ENCODE assay signal across 23 cellular contexts in the genomic region with DNA sequence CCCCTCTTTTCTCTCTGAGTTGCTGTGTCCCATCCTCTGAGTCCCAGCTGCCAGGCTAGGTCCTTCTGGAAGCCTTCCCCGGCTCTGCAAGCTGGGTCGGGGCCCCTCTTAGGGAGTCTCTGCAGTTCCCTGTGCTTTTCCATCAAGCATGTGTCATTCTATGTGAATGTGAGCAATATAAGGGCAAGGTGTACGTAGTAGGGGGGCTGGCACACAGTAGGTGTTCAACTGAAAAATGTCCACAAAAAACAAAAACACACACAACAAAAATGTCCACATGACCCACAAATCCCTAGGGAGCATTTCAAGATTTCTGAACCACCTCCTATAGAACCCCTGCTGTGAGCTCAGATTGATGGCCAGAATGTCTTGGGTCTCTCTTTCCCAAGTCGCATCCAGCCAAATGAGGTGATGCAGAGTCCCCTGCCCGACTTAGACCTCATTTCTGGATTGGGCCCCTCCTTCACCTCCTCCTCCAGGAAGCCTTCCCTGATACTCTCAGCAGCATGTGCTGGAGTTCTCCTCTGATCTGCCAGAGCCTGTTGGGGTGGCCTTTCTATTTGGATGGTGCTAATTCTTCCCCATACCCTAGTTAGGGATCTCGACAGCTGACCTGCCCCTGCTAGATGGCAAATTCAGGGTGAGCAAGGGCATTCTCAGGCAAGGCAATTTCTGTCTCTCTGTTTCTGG.
A peak's percentile ranks its signal among the peaks of the same experiment; 100 is the strongest.
DNase-seq lines count a peak whose midpoint lies in the region; ATAC-seq, FAIRE-seq and TF ChIP-seq lines count a peak whose summit lies in the region.
"Had no signal": no experiment of that assay in that cellular context is flagged by ENCODE, and none has a peak within 500 bp of the region (broad histone marks: within the 10 kb centered on the region; RNA-seq: fewer than 3 reads in every experiment).

No MANE protein-coding gene starts in this region.

- ATAC-seq in HepG2: no peak
- no peak for ATAC-seq in right lobe of liver
- ATAC-seq in K562: no peak
- no peak for ATAC-seq in GM21528 (IDR thresholded peaks at IDR 0.05; ENCODE audit: low FRiP score, unreplicated experiment)
- ATAC-seq: CD8-positive, alpha-beta T cell had no signal

- peaks cover 91% of the 10 kb centered on the region for H3F3A ChIP-seq in neural progenitor cell (ENCODE audit: low read depth)

- H3K36me3 ChIP-seq in HepG2 (replicated peaks in 1 of 2; ENCODE audit: control insufficient read depth in 1 of 2, insufficient read depth in 2 of 2, low read length in 2 of 2) (no peaks in the 10 kb centered on the region), right lobe of liver (no peaks in the 10 kb centered on the region), K562 (ENCODE audit: control insufficient read depth, insufficient read depth, low read length) (no peaks in the 10 kb centered on the region), neural progenitor cell (no peaks in the 10 kb centered on the region), testis (ENCODE audit: low read depth, missing control alignments) (no peaks in the 10 kb centered on the region)
- H3K36me3 ChIP-seq: BLaER1 treated with 17β-estradiol and CSF1 and Interleukin-3, amounts not matched to agents 10 nM and 100 nM had no signal

- peaks cover 2% of the 10 kb centered on the region for H3K9me3 Mint-ChIP-seq in neural progenitor cell
- no peaks in the 10 kb centered on the region for H3K9me3 Mint-ChIP-seq in activated CD4-positive, alpha-beta memory T cell treated with anti-CD3 and anti-CD28 coated beads, Interleukin-2, amount 10 ng/mL, durations not matched to agents 7 days and 5 days
- H3K9me3 Mint-ChIP-seq: CD4-positive, alpha-beta T cell; CD8-positive, alpha-beta T cell had no signal

- CTCF ChIA-PET in HepG2 (lab: Yijun Ruan, JAX; ENCODE audit: low intra/inter-chr PET ratio, low total read pairs) (no interaction called here), K562 (lab: Yijun Ruan, JAX; ENCODE audit: low intra/inter-chr PET ratio) (no interaction called here)
- CTCF ChIA-PET in activated CD4-positive, alpha-beta memory T cell treated with anti-CD3 and anti-CD28 coated beads, Interleukin-2, amount 10 ng/mL, durations not matched to agents 7 days and 5 days (lab: Charles Lee): no interaction called here

- POLR2A ChIA-PET in HepG2 (lab: Yijun Ruan, JAX): no interaction called here
- POLR2A ChIA-PET in K562 (lab: Yijun Ruan, JAX): interaction anchor here (1.0 kb wide), 1 partner anchor 62 kb away, joined by 3 read pairs; no protein-coding TSS in a partner anchor
- POLR2A ChIA-PET in activated CD4-positive, alpha-beta memory T cell treated with anti-CD3 and anti-CD28 coated beads, Interleukin-2, amount 10 ng/mL, durations not matched to agents 7 days and 5 days (lab: Charles Lee): no interaction called here

- peaks cover 3% of the 10 kb centered on the region for H3K9me1 ChIP-seq in K562 (ENCODE audit: control insufficient read depth, insufficient read depth, low read length)

- peaks cover 6 to 42% of the 10 kb centered on the region in 2 experiments; a peak in 4 of 5 replicates for H3K27me3 ChIP-seq in HepG2 (ENCODE audit: control insufficient read depth in 1 of 2, insufficient read depth in 2 of 2, low read length in 2 of 2)
- peaks cover 0 to 6% of the 10 kb centered on the region in 2 donors for H3K27me3 ChIP-seq in right lobe of liver
- H3K27me3 ChIP-seq in K562 (ENCODE audit: control insufficient read depth in 2 of 2, insufficient read depth in 2 of 2, low read length in 2 of 2): peaks cover 12 to 39% of the 10 kb centered on the region in 2 experiments; a peak in 4 of 5 replicates
- no peaks in the 10 kb centered on the region for H3K27me3 ChIP-seq in neural progenitor cell
- no peaks in the 10 kb centered on the region for H3K27me3 ChIP-seq in testis

- in situ Hi-C loops in HepG2 (cut with HindIII; ENCODE audit: extremely low pct_ligation_motif_present, low pct_unique_long_range_greater_than_20kb) (no loop called here), K562 (cut with MboI) (no loop called here)

- H3K9me3 ChIP-seq in HepG2 (ENCODE audit: low read length) (no peaks in the 10 kb centered on the region), right lobe of liver (no peaks in the 10 kb centered on the region), K562 (replicated peaks; ENCODE audit: control insufficient read depth, insufficient read depth, low read depth, low read length) (no peaks in the 10 kb centered on the region), neural progenitor cell (ENCODE audit: low read depth) (no peaks in the 10 kb centered on the region), testis (no peaks in the 10 kb centered on the region)
- H3K9me3 ChIP-seq: BLaER1 treated with 17β-estradiol and CSF1 and Interleukin-3, amounts not matched to agents 10 nM and 100 nM; Caco-2 had no signal

- H4K20me1 ChIP-seq in HepG2 (ENCODE audit: insufficient read depth, low read length): no peaks in the 10 kb centered on the region
- H4K20me1 ChIP-seq in K562 (replicated peaks; ENCODE audit: control insufficient read depth, insufficient read depth, low read length): peaks cover 12% of the 10 kb centered on the region; the same call in 1 of the 2 replicates
- H4K20me1 ChIP-seq in neural progenitor cell (ENCODE audit: low read depth): no peaks in the 10 kb centered on the region
- H4K20me1 ChIP-seq: BLaER1 treated with 17β-estradiol and CSF1 and Interleukin-3, amounts not matched to agents 10 nM and 100 nM had no signal

- H2AFZ ChIP-seq in HepG2 (ENCODE audit: low read length): no peak overlapping the region
- no peak overlapping the region for H2AFZ ChIP-seq in K562 (ENCODE audit: low read depth, low read length)
- H2AFZ ChIP-seq in neural progenitor cell (replicated peaks): no peak overlapping the region

- H3K4me1 ChIP-seq in HepG2 (ENCODE audit: insufficient read depth, low read length): no peaks in the 10 kb centered on the region
- no peaks in the 10 kb centered on the region for H3K4me1 ChIP-seq in right lobe of liver
- H3K4me1 ChIP-seq in K562 (replicated peaks in 1 of 2; ENCODE audit: control insufficient read depth in 2 of 2, insufficient read depth in 2 of 2, low read length in 2 of 2): peaks cover 18 to 24% of the 10 kb centered on the region in 2 experiments; a peak in 4 of 5 replicates
- H3K4me1 ChIP-seq in neural progenitor cell: peaks cover 67% of the 10 kb centered on the region
- H3K4me1 ChIP-seq in testis: no peaks in the 10 kb centered on the region
- H3K4me1 ChIP-seq: BLaER1 treated with 17β-estradiol and CSF1 and Interleukin-3, amounts not matched to agents 10 nM and 100 nM; Caco-2 had no signal

- peak overlapping the region; percentile 62 for H3K4me3 Mint-ChIP-seq in neural progenitor cell
- H3K4me3 Mint-ChIP-seq in activated CD4-positive, alpha-beta memory T cell treated with anti-CD3 and anti-CD28 coated beads, Interleukin-2, amount 10 ng/mL, durations not matched to agents 7 days and 5 days: no peak overlapping the region
- H3K4me3 Mint-ChIP-seq: B cell; CD4-positive, alpha-beta T cell; CD8-positive, alpha-beta T cell had no signal

- TF ChIP-seq CTCF in HepG2 (CRISPR knock-in tag; IDR thresholded peaks at IDR 0.05) (no peak), right lobe of liver (IDR thresholded peaks at IDR 0.05) (no peak), K562 (IDR thresholded peaks at IDR 0.05 in 2 of 3, conservative IDR thresholded peaks at IDR 0.05 in 1 of 3; ENCODE audit: insufficient read depth in 2 of 3, low read depth in 1 of 3, low read length in 3 of 3) (no peak), neural progenitor cell (IDR thresholded peaks at IDR 0.05) (no peak), testis (IDR thresholded peaks at IDR 0.05) (no peak)

- TF ChIP-seq POLR2A in HepG2 (IDR thresholded peaks at IDR 0.05; ENCODE audit: insufficient read depth in 1 of 2, low read depth in 2 of 2, low read length in 2 of 2) (no peak), right lobe of liver (IDR thresholded peaks at IDR 0.05) (no peak), K562 (conservative IDR thresholded peaks at IDR 0.05) (no peak), testis (IDR thresholded peaks at IDR 0.05) (no peak)

- intact Hi-C loops in HepG2 (cut with micrococcal nuclease; ENCODE audit: unreplicated experiment): no loop called here
- intact Hi-C loops in right lobe of liver (cut with DNase I): no loop called here
- intact Hi-C loops in K562 (cut with micrococcal nuclease): no loop called here
- intact Hi-C loops in testis (cut with DNase I; ENCODE audit: low total_unique reads): no loop called here

- H3K27ac ChIP-seq in HepG2 (ENCODE audit: extremely low read length, insufficient read depth, low read length) (no peak overlapping the region), right lobe of liver (no peak overlapping the region), K562 (ENCODE audit: extremely low read depth, low read depth, low read length) (no peak overlapping the region), neural progenitor cell (no peak overlapping the region), testis (no peak overlapping the region)
- H3K27ac ChIP-seq: BLaER1 treated with 17β-estradiol and CSF1 and Interleukin-3, amounts not matched to agents 10 nM and 100 nM; C4-2B had no signal

- no peak for TF ChIP-seq RAD21 in HepG2 (CRISPR knock-in tag; IDR thresholded peaks at IDR 0.05)
- no peak for TF ChIP-seq RAD21 in K562 (CRISPR knock-in tag; conservative IDR thresholded peaks at IDR 0.05 in 1 of 2, IDR thresholded peaks at IDR 0.05 in 1 of 2)

- H3K4me3 ChIP-seq in HepG2 (replicated peaks in 1 of 3; ENCODE audit: insufficient read depth in 1 of 3, low read depth in 2 of 3, low read length in 3 of 3) (no peak overlapping the region), right lobe of liver (no peak overlapping the region), K562 (no peak overlapping the region), neural progenitor cell (no peak overlapping the region), testis (no peak overlapping the region)
- H3K4me3 ChIP-seq: BLaER1 treated with 17β-estradiol and CSF1 and Interleukin-3, amounts not matched to agents 10 nM and 100 nM had no signal

- H3K36me3 Mint-ChIP-seq in neural progenitor cell: no peaks in the 10 kb centered on the region
- no peaks in the 10 kb centered on the region for H3K36me3 Mint-ChIP-seq in activated CD4-positive, alpha-beta memory T cell treated with anti-CD3 and anti-CD28 coated beads, Interleukin-2, amount 10 ng/mL, durations not matched to agents 7 days and 5 days (ENCODE audit: low read depth)
- H3K36me3 Mint-ChIP-seq: CD8-positive, alpha-beta T cell had no signal

- TF ChIP-seq EP300 in HepG2 (IDR thresholded peaks at IDR 0.05; ENCODE audit: low read depth in 2 of 2, low read length in 2 of 2): no peak
- no peak for TF ChIP-seq EP300 in HepG2 (CRISPR knock-in tag; IDR thresholded peaks at IDR 0.05; ENCODE audit: borderline replicate concordance)
- no peak for TF ChIP-seq EP300 in K562 (IDR thresholded peaks at IDR 0.05; ENCODE audit: low read length)

- H3K4me1 Mint-ChIP-seq in neural progenitor cell: peaks cover 69% of the 10 kb centered on the region
- no peaks in the 10 kb centered on the region for H3K4me1 Mint-ChIP-seq in activated CD4-positive, alpha-beta memory T cell treated with anti-CD3 and anti-CD28 coated beads, Interleukin-2, amount 10 ng/mL, durations not matched to agents 7 days and 5 days
- H3K4me1 Mint-ChIP-seq: B cell had no signal

- H3K79me2 ChIP-seq in HepG2 (ENCODE audit: insufficient read depth, low read length) (no peaks in the 10 kb centered on the region), K562 (ENCODE audit: control insufficient read depth, insufficient read depth, low read length) (no peaks in the 10 kb centered on the region), neural progenitor cell (ENCODE audit: low read depth) (no peaks in the 10 kb centered on the region)

- H3K27ac Mint-ChIP-seq in neural progenitor cell: peak overlapping the region; percentile 8
- no peak overlapping the region for H3K27ac Mint-ChIP-seq in activated CD4-positive, alpha-beta memory T cell treated with anti-CD3 and anti-CD28 coated beads, Interleukin-2, amount 10 ng/mL, durations not matched to agents 7 days and 5 days
- H3K27ac Mint-ChIP-seq: B cell; CD4-positive, alpha-beta T cell; CD8-positive, alpha-beta T cell had no signal

- WGBS in HepG2 (ENCODE audit: low lambda C conversion rate): 1% methylated on average over 5 of the region's 6 CpGs
- WGBS in right lobe of liver (ENCODE audit: insufficient coverage, low coverage, low lambda C conversion rate, missing lambda C conversion rate): 26% methylated on average over 6 of the region's 6 CpGs
- 2% methylated on average over 6 of the region's 6 CpGs for WGBS in K562 (ENCODE audit: insufficient coverage, low coverage, missing lambda C conversion rate)
- WGBS in testis, 2 donors: 63 to 67% methylated on average over 6 of the region's 6 CpGs

- no peak overlapping the region for H3K4me2 ChIP-seq in HepG2 (ENCODE audit: low read depth, low read length)
- no peak overlapping the region for H3K4me2 ChIP-seq in K562 (ENCODE audit: insufficient read depth, low read length)
- no peak overlapping the region for H3K4me2 ChIP-seq in neural progenitor cell
- H3K4me2 ChIP-seq: BLaER1 treated with 17β-estradiol and CSF1 and Interleukin-3, amounts not matched to agents 10 nM and 100 nM had no signal

- H3K9ac ChIP-seq in HepG2 (ENCODE audit: insufficient read depth, low read depth, low read length) (no peak overlapping the region), K562 (ENCODE audit: insufficient read depth in 1 of 2, low read depth in 2 of 2, low read length in 2 of 2) (no peak overlapping the region), neural progenitor cell (no peak overlapping the region)
- H3K9ac ChIP-seq: BLaER1 treated with 17β-estradiol and CSF1 and Interleukin-3, amounts not matched to agents 10 nM and 100 nM had no signal

- BruUV-seq in HepG2 (replicated peaks; lab: Mats Ljungman, UMichigan): no TSS peak
- BruUV-seq in K562 (replicated peaks; lab: Mats Ljungman, UMichigan): no TSS peak

- no peak for FAIRE-seq in HepG2 (lab: Jason Lieb, UNC)
- no peak for FAIRE-seq in K562 (lab: Jason Lieb, UNC)
- FAIRE-seq: A204.1, D721Med, G401.6, GM12891, GM19239 had no signal

- DNase-seq in HepG2 (ENCODE audit: low spot score): no peak
- no peak for DNase-seq in right lobe of liver
- no peak for DNase-seq in K562 (ENCODE audit: extremely low read depth in 1 of 4, low spot score in 3 of 4)
- DNase-seq in neural progenitor cell (ENCODE audit: low spot score): no peak
- no peak for DNase-seq in testis
- DNase-seq in activated CD4-positive, alpha-beta memory T cell treated with anti-CD3 and anti-CD28 coated beads, Interleukin-2, amount 10 ng/mL, durations not matched to agents 7 days and 5 days: no peak
- DNase-seq: 8988T; AML-193; Caco-2; Calu3; CD4-positive, alpha-beta T cell; CD8-positive, alpha-beta T cell; DMS79 treated with DMSO at 0.1 percent for 48 hours; GF-D8 had no signal

- H3K27me3 Mint-ChIP-seq in neural progenitor cell (ENCODE audit: insufficient read depth, low read depth): peaks cover 25% of the 10 kb centered on the region
- peaks cover 8% of the 10 kb centered on the region for H3K27me3 Mint-ChIP-seq in activated CD4-positive, alpha-beta memory T cell treated with anti-CD3 and anti-CD28 coated beads, Interleukin-2, amount 10 ng/mL, durations not matched to agents 7 days and 5 days
